13 cellular contexts compared by ENCODE assay signal in the genomic region with DNA sequence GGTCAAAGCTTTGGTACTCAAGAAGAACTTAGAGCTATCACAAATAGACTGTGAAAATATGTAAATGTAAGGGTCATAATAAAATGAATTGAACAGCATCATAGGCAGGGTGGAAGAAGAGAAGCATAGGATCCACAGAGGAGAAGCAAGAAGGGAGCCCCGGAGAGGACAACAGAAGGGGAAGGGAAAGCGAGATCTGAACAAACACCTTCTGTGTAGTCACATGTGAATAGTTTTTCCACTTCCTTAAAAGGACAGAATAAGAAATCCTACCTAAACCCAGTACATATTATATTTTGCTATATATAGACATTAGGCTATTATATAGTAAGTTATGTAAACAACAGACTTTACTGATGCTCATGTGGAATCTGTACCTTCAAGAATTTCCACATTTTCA.
"Had no signal": no experiment of that assay in that cellular context is flagged by ENCODE, and none has a peak within 500 bp of the region (broad histone marks: within the 10 kb centered on the region; RNA-seq: fewer than 3 reads in every experiment).

No MANE protein-coding gene starts in this region.

- H3K27me3 ChIP-seq: neural progenitor cell, thyroid gland had no signal

- H3K4me2 ChIP-seq: neural progenitor cell had no signal

- DNase-seq: activated CD4-positive, alpha-beta memory T cell treated with anti-CD3 and anti-CD28 coated beads for 36 hours; activated gamma-delta T cell treated with Interleukin-2 at 50 U/mL for 16 hours; activated naive CD8-positive, alpha-beta T cell treated with anti-CD3 and anti-CD28 coated beads for 36 hours; activated T-cell treated with anti-CD3 and anti-CD28 coated beads, Interleukin-2, amount 50 U/mL, for 4 hours; endodermal cell; erythroblast; midbrain; thyroid gland had no signal

- H3K36me3 ChIP-seq: neural progenitor cell, thyroid gland had no signal

- H3K79me2 ChIP-seq: parathyroid adenoma had no signal

- ATAC-seq: activated T-cell treated with anti-CD3 and anti-CD28 coated beads, Interleukin-2, amount 50 U/mL, for 4 hours had no signal

- H3K9me3 ChIP-seq: thyroid gland had no signal

- H3K4me1 ChIP-seq: parathyroid adenoma, thyroid gland had no signal

- H3K9ac ChIP-seq: neural progenitor cell, parathyroid adenoma had no signal

- H3K27ac ChIP-seq: neural progenitor cell, parathyroid adenoma, skin epidermis, thyroid gland, VCaP had no signal

- H2AFZ ChIP-seq: neural progenitor cell, parathyroid adenoma had no signal

- H3K4me3 ChIP-seq: lung, neural progenitor cell, skin epidermis, thyroid gland had no signal
